Comparison of ENCODE assay signal across 10 cellular contexts in genomic region chr1:103108525-103109150, GRCh38. TPM values are rescaled to one million over a fixed set of nuclear protein-coding genes. Genes with fewer than 3 reads are reported as not detected.
DNase-seq lines count a peak whose midpoint lies in the region; ATAC-seq and TF ChIP-seq lines count a peak whose summit lies in the region.
"Had no signal": no experiment of that assay in that cellular context is flagged by ENCODE, and none has a peak within 500 bp of the region (broad histone marks: within the 10 kb centered on the region; RNA-seq: fewer than 3 reads in every experiment).

No MANE protein-coding gene starts in this region.

- no peak overlapping the region for H3K27ac Mint-ChIP-seq in endothelial cell (ENCODE audit: unreplicated experiment)
- H3K27ac Mint-ChIP-seq in stimulated activated naive CD8-positive, alpha-beta T cell treated with anti-CD3 and anti-CD28 coated beads, Interleukin-15, amount 100 ng/mL, for 72 hours = no peak overlapping the region

- no peaks in the 10 kb centered on the region for H3K9me2 ChIP-seq in Karpas-422 (replicated peaks; ENCODE audit: insufficient read depth, low read length)

- 4 to 17% (median 5%) methylated on average over 19 to 27 of the region's 27 CpGs for whole genome bisulfite sequencing in stomach, 5 donors

- no peaks in the 10 kb centered on the region for H3K36me3 ChIP-seq in HUES6 (ENCODE audit: control insufficient read depth, insufficient read depth, low read length)
- no peaks in the 10 kb centered on the region for H3K36me3 ChIP-seq in lower lobe of right lung
- no peaks in the 10 kb centered on the region for H3K36me3 ChIP-seq in stomach
- no peaks in the 10 kb centered on the region for H3K36me3 ChIP-seq in MG63
- no peaks in the 10 kb centered on the region for H3K36me3 ChIP-seq in Karpas-422 (ENCODE audit: insufficient read depth, low read length)

- peak; percentile 51 to 62 for ATAC-seq in lower lobe of right lung
- no peak for ATAC-seq in stimulated activated naive CD8-positive, alpha-beta T cell treated with anti-CD3 and anti-CD28 coated beads, Interleukin-15, amount 100 ng/mL, for 72 hours
- ATAC-seq: activated CD4-positive, CD25-positive, alpha-beta regulatory T cell treated with anti-CD3 and anti-CD28 coated beads, Interleukin-2, amount 50 U/mL, for 24 hours had no signal

- no peaks in the 10 kb centered on the region for H3K36me3 Mint-ChIP-seq in endothelial cell (ENCODE audit: low read depth, unreplicated experiment)

- TF ChIP-seq EP300 in stomach (IDR thresholded peaks at IDR 0.05) = no peak

- DNase-seq in endothelial cell (ENCODE audit: low spot score) (peak; percentile 53), lower lobe of right lung (no peak), stomach (no peak), MG63 (no peak), NCI-H748 (lab: John Stamatoyannopoulos, UW; ENCODE audit: unreplicated experiment) (no peak), Karpas-422 (no peak)
- no peak for DNase-seq in stimulated activated naive CD8-positive, alpha-beta T cell treated with anti-CD3 and anti-CD28 coated beads, Interleukin-15, amount 100 ng/mL, for 72 hours
- DNase-seq: NCI-H2029 treated with DMSO at 0.1 percent for 48 hours had no signal

- H3K4me1 ChIP-seq in HUES6 (ENCODE audit: control insufficient read depth, insufficient read depth, low read length) = peaks cover 3% of the 10 kb centered on the region; the same call in 1 of the 2 replicates
- peaks cover 6% of the 10 kb centered on the region for H3K4me1 ChIP-seq in lower lobe of right lung
- peaks cover 12 to 29% (median 27%) of the 10 kb centered on the region in 4 donors for H3K4me1 ChIP-seq in stomach
- H3K4me1 ChIP-seq in Karpas-422 (ENCODE audit: low read length) = no peaks in the 10 kb centered on the region

- H3K4me3 ChIP-seq in HUES6 (ENCODE audit: low read depth, low read length) = peak overlapping the region; percentile 80
- H3K4me3 ChIP-seq in lower lobe of right lung = peak overlapping the region; percentile 39
- H3K4me3 ChIP-seq in stomach = peak overlapping the region; percentile 37 to 46 (median 42)
- no peak overlapping the region for H3K4me3 ChIP-seq in MG63
- no peak overlapping the region for H3K4me3 ChIP-seq in Karpas-422 (ENCODE audit: low read length)

- no peak overlapping the region for H3K4me2 ChIP-seq in Karpas-422 (ENCODE audit: low read depth, low read length, poor library complexity, severe bottlenecking)

- peak overlapping the region; percentile 85 for H3K4me3 Mint-ChIP-seq in endothelial cell (ENCODE audit: unreplicated experiment)
- H3K4me3 Mint-ChIP-seq in stimulated activated naive CD8-positive, alpha-beta T cell treated with anti-CD3 and anti-CD28 coated beads, Interleukin-15, amount 100 ng/mL, for 72 hours = no peak overlapping the region

- no peaks in the 10 kb centered on the region for H3K9me3 Mint-ChIP-seq in endothelial cell (ENCODE audit: unreplicated experiment)
- peaks cover 0 to 6% of the 10 kb centered on the region in 2 donors for H3K9me3 Mint-ChIP-seq in stimulated activated naive CD8-positive, alpha-beta T cell treated with anti-CD3 and anti-CD28 coated beads, Interleukin-15, amount 100 ng/mL, for 72 hours

- TF ChIP-seq POLR2A in stomach (IDR thresholded peaks at IDR 0.05) = no peak

- H3K79me2 ChIP-seq in Karpas-422 (ENCODE audit: low read length) = no peaks in the 10 kb centered on the region

- H3K27ac ChIP-seq in HUES6 (ENCODE audit: low read depth, low read length) (no peak overlapping the region), lower lobe of right lung (no peak overlapping the region), stomach (no peak overlapping the region), Karpas-422 (ENCODE audit: low read length) (no peak overlapping the region)

- no peak for TF ChIP-seq CTCF in endothelial cell (IDR thresholded peaks at IDR 0.05; ENCODE audit: unreplicated experiment)
- no peak for TF ChIP-seq CTCF in lower lobe of right lung (IDR thresholded peaks at IDR 0.05)
- TF ChIP-seq CTCF in stomach (IDR thresholded peaks at IDR 0.05) = no peak

- no peak overlapping the region for H2AFZ ChIP-seq in Karpas-422 (ENCODE audit: low read length)

- H3K9me3 ChIP-seq in HUES6 (ENCODE audit: control insufficient read depth, insufficient read depth, low read depth, low read length) (no peaks in the 10 kb centered on the region), lower lobe of right lung (no peaks in the 10 kb centered on the region), stomach (no peaks in the 10 kb centered on the region), MG63 (no peaks in the 10 kb centered on the region), Karpas-422 (ENCODE audit: low read length) (no peaks in the 10 kb centered on the region)

- peak overlapping the region; percentile 41 for H3K9ac ChIP-seq in HUES6 (ENCODE audit: low read length)
- no peak overlapping the region for H3K9ac ChIP-seq in Karpas-422 (ENCODE audit: low read length)

- H3K4me1 Mint-ChIP-seq in endothelial cell (ENCODE audit: unreplicated experiment) = no peaks in the 10 kb centered on the region
- peaks cover 16% of the 10 kb centered on the region for H3K4me1 Mint-ChIP-seq in stimulated activated naive CD8-positive, alpha-beta T cell treated with anti-CD3 and anti-CD28 coated beads, Interleukin-15, amount 100 ng/mL, for 72 hours

- peaks cover 11% of the 10 kb centered on the region for H3K27me3 ChIP-seq in HUES6 (ENCODE audit: control insufficient read depth, insufficient read depth, low read length)
- no peaks in the 10 kb centered on the region for H3K27me3 ChIP-seq in lower lobe of right lung (ENCODE audit: low read depth)
- H3K27me3 ChIP-seq in stomach = peaks cover 0 to 28% (median 26%) of the 10 kb centered on the region in 3 donors
- H3K27me3 ChIP-seq in MG63 = peaks cover 3% of the 10 kb centered on the region; the same call in 1 of the 2 replicates
- no peaks in the 10 kb centered on the region for H3K27me3 ChIP-seq in Karpas-422 (ENCODE audit: low read length)

- H4K20me1 ChIP-seq in Karpas-422 (ENCODE audit: insufficient read depth, low read depth, low read length) = no peaks in the 10 kb centered on the region

- intact Hi-C loops in lower lobe of right lung (cut with DNase I) = loop anchor here (10.0 kb wide), 1 partner anchor 346 kb away; no protein-coding TSS in a partner anchor
- intact Hi-C loops in stomach (cut with DNase I; ENCODE audit: low total_unique reads) = no loop called here

- H3K27me3 Mint-ChIP-seq in endothelial cell (ENCODE audit: unreplicated experiment) = peaks cover 1% of the 10 kb centered on the region
- peaks cover 35% of the 10 kb centered on the region for H3K27me3 Mint-ChIP-seq in stimulated activated naive CD8-positive, alpha-beta T cell treated with anti-CD3 and anti-CD28 coated beads, Interleukin-15, amount 100 ng/mL, for 72 hours

RNA-seq across cellular contexts. Expression of gene COL11A1, which starts 0.3 kb away (rescaled TPM):
- total RNA-seq in endothelial cell (ENCODE audit: unreplicated experiment) = 9.2 TPM
- 0.56 TPM for total RNA-seq in lower lobe of right lung
- 1 to 10 TPM in 1 of 5 donors, under 1 TPM in 2, not detected in 2; under 0.01 to 7.0 (median 0.29) TPM for total RNA-seq in stomach
- polyA plus RNA-seq in stomach = not detected
- 0.27 TPM in 1 of 2 replicates, not detected in the other for total RNA-seq in MG63 (2014; rRNA removed; shearing (Covaris generic); ENCODE audit: low replicate concordance)
- not detected in 2 replicates for total RNA-seq in Karpas-422 (2014; rRNA removed; shearing (Covaris generic); ENCODE audit: low replicate concordance)

Comparison
In these comparisons a context has a peak if more than half of its experiments do, and no peak if none do; other contexts are left out.
1. H3K4me3 ChIP-seq: peak in HUES6 (single experiment), lower lobe of right lung (single experiment) and stomach (4 of 4); none in MG63 (single experiment) and Karpas-422 (single experiment).